In the genomic region with DNA sequence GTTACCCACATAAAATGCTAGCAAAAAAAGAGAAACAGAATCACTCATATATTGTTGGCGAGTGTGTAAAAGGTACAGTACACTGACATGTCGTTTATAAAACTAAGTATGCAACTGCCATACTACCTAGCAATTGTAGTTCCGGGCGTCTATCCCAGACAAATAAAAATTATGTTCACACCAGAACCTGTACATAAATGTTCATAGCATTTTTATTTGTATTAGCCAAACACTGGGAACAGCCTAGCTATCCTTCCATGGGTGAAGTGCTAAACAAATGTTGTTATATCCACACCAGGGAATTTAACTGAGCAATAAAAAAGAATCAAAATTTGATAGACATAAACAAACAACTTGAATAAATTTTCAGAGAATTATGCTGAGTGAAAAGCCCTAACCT, we compare ENCODE assay signal across 20 cellular contexts. TPM values are rescaled to one million over a fixed set of nuclear protein-coding genes. Genes with fewer than 3 reads are reported as not detected.
DNase-seq lines count a peak whose midpoint lies in the region; ATAC-seq, FAIRE-seq and TF ChIP-seq lines count a peak whose summit lies in the region.
"Had no signal": no experiment of that assay in that cellular context is flagged by ENCODE, and none has a peak within 500 bp of the region (broad histone marks: within the 10 kb centered on the region; RNA-seq: fewer than 3 reads in every experiment).

No MANE protein-coding gene starts in this region.

- intact Hi-C loops in PC-3 (cut with micrococcal nuclease) (no loop called here), heart right ventricle (cut with DNase I) (no loop called here)

- H3K27me3 ChIP-seq in PC-3 (ENCODE audit: low read length) (no peaks in the 10 kb centered on the region), heart right ventricle (no peaks in the 10 kb centered on the region)
- H3K27me3 ChIP-seq: BE2C had no signal

- WGBS in heart right ventricle, 2 donors = 81 to 84% methylated on average over 4 of the region's 4 CpGs

- H3K9me3 Mint-ChIP-seq in activated T-cell treated with anti-CD3 and anti-CD28 coated beads, Interleukin-2, amount 50 U/mL, for 4 hours = no peaks in the 10 kb centered on the region
- H3K9me3 Mint-ChIP-seq: HFFc6 had no signal

- DNase-seq in COR-L47 (lab: John Stamatoyannopoulos, UW) (peak; percentile 71), NCI-H1092 (lab: John Stamatoyannopoulos, UW) (peak; percentile 77), NCI-H2081 treated with DMSO at 0.1 percent for 48 hours (lab: John Stamatoyannopoulos, UW) (peak; percentile 89), PC-3 (no peak), H54 (ENCODE audit: insufficient read length, low spot score) (no peak), GM03348 (ENCODE audit: low spot score) (no peak), heart right ventricle (no peak)
- DNase-seq in activated T-cell treated with anti-CD3 and anti-CD28 coated beads, Interleukin-2, amount 50 U/mL, for 4 hours = no peak
- DNase-seq: BE2C; CD4-positive, CD25-positive, alpha-beta regulatory T cell; DMS79; HFFc6; KG1; NCI-H146; NCI-H2171; NCI-H446 treated with DMSO at 0.1 percent for 48 hours; NCI-H82; PC-9; T-helper 1 cell had no signal

- BruUV-seq in PC-3 (replicated peaks; lab: Mats Ljungman, UMichigan) = no TSS peak

- H3K9me3 ChIP-seq in PC-3 (ENCODE audit: low read length) (no peaks in the 10 kb centered on the region), heart right ventricle (peaks cover 0 to 8% (median 0%) of the 10 kb centered on the region in 11 donors)
- H3K9me3 ChIP-seq: BE2C had no signal

- no peak overlapping the region for H3K4me2 ChIP-seq in PC-3 (ENCODE audit: low read length)
- H3K4me2 ChIP-seq: PC-9 had no signal

- no peaks in the 10 kb centered on the region for H3F3A ChIP-seq in PC-3 (ENCODE audit: low read length, unreplicated experiment)

- H3K79me2 ChIP-seq in PC-3 (ENCODE audit: low read length) = no peaks in the 10 kb centered on the region

- no peak overlapping the region for H3K4me3 Mint-ChIP-seq in activated T-cell treated with anti-CD3 and anti-CD28 coated beads, Interleukin-2, amount 50 U/mL, for 4 hours
- H3K4me3 Mint-ChIP-seq: CD4-positive, CD25-positive, alpha-beta regulatory T cell; HFFc6 had no signal

- H3K4me1 Mint-ChIP-seq in activated T-cell treated with anti-CD3 and anti-CD28 coated beads, Interleukin-2, amount 50 U/mL, for 4 hours (ENCODE audit: low read depth) = no peaks in the 10 kb centered on the region
- H3K4me1 Mint-ChIP-seq: CD4-positive, CD25-positive, alpha-beta regulatory T cell had no signal

- ATAC-seq in PC-3 (0 out of 2 replicates have a peak, but pooled peaks have one; percentile 13), heart right ventricle (no peak)
- no peak for ATAC-seq in activated T-cell treated with anti-CD3 and anti-CD28 coated beads, Interleukin-2, amount 50 U/mL, for 4 hours

- POLR2A ChIA-PET in PC-3 (lab: Charles Lee; ENCODE audit: unreplicated experiment) = no interaction called here

- TF ChIP-seq CTCF in PC-3 (conservative IDR thresholded peaks at IDR 0.05; ENCODE audit: low read depth, low read length) (no peak), heart right ventricle (IDR thresholded peaks at IDR 0.05) (no peak)

- FAIRE-seq in H54 (lab: Jason Lieb, UNC) = no peak

- H3K4me3 ChIP-seq in PC-3 (ENCODE audit: low read length) (no peak overlapping the region), heart right ventricle (no peak overlapping the region)
- H3K4me3 ChIP-seq: PC-9 had no signal

- H3K36me3 Mint-ChIP-seq in activated T-cell treated with anti-CD3 and anti-CD28 coated beads, Interleukin-2, amount 50 U/mL, for 4 hours (ENCODE audit: insufficient read depth) = no peaks in the 10 kb centered on the region
- H3K36me3 Mint-ChIP-seq: CD4-positive, CD25-positive, alpha-beta regulatory T cell had no signal

- no peaks in the 10 kb centered on the region for H3K36me3 ChIP-seq in PC-3 (ENCODE audit: low read depth, low read length)
- H3K36me3 ChIP-seq in heart right ventricle = no peaks in the 10 kb centered on the region
- H3K36me3 ChIP-seq: BE2C had no signal

- CTCF ChIA-PET in PC-3 (lab: Charles Lee) = no interaction called here

- no peak for TF ChIP-seq POLR2A in H54 (IDR thresholded peaks at IDR 0.05; ENCODE audit: low read depth, low read length)

- H3K9ac ChIP-seq in PC-3 (ENCODE audit: low read length) = no peak overlapping the region

- no peak overlapping the region for H2AFZ ChIP-seq in PC-3 (ENCODE audit: low read length)
- H2AFZ ChIP-seq: PC-9 had no signal

- H3K4me1 ChIP-seq in PC-3 (ENCODE audit: insufficient read depth, low read length) (no peaks in the 10 kb centered on the region), heart right ventricle (no peaks in the 10 kb centered on the region)
- H3K4me1 ChIP-seq: BE2C had no signal

- H3K27ac ChIP-seq in PC-3 (ENCODE audit: low read length) (no peak overlapping the region), heart right ventricle (no peak overlapping the region)
- H3K27ac ChIP-seq: PC-9 had no signal

- no peaks in the 10 kb centered on the region for H4K20me1 ChIP-seq in PC-3 (ENCODE audit: low read length)

- H3K9me2 ChIP-seq in PC-3 (replicated peaks; ENCODE audit: low read length) = no peaks in the 10 kb centered on the region

- H3K27me3 Mint-ChIP-seq in activated T-cell treated with anti-CD3 and anti-CD28 coated beads, Interleukin-2, amount 50 U/mL, for 4 hours (ENCODE audit: low read depth) = no peaks in the 10 kb centered on the region
- H3K27me3 Mint-ChIP-seq: CD4-positive, CD25-positive, alpha-beta regulatory T cell had no signal

RNA-seq across cellular contexts. Expression of gene POSTN, which starts 28.9 kb away (rescaled TPM):
- total RNA-seq in PC-3 (2014; rRNA removed) (not detected in 2 replicates), heart right ventricle (100 to 1,000 TPM in 1 of 10 donors, 10 to 100 TPM in 7, 1 to 10 TPM in 2; 3.7 to 112 (median 20.6) TPM)
- under 1 TPM in 1 of 3 donors, not detected in 2; 0.20 TPM for total RNA-seq in activated T-cell treated with anti-CD3 and anti-CD28 coated beads, Interleukin-2, amount 50 U/mL, for 4 hours
- polyA plus RNA-seq in heart right ventricle = 10 to 100 TPM; 17.4 to 57.3 TPM
- total RNA-seq: CD4-positive, CD25-positive, alpha-beta regulatory T cell; HT-29; PC-9 had no signal
- polyA plus RNA-seq: CD4-positive, CD25-positive, alpha-beta regulatory T cell had no signal

Comparison
In these comparisons a context has a peak if more than half of its experiments do, and no peak if none do; other contexts are left out.
1. DNase-seq: peak in COR-L47 (single experiment), NCI-H1092 (single experiment) and NCI-H2081 treated with DMSO at 0.1 percent for 48 hours (single experiment); none in PC-3 (single experiment), activated T-cell treated with anti-CD3 and anti-CD28 coated beads, Interleukin-2, amount 50 U/mL, for 4 hours (single experiment), H54 (single experiment), GM03348 (single experiment) and heart right ventricle (0 of 2).